19 cellular contexts compared by ENCODE assay signal in the genomic region with DNA sequence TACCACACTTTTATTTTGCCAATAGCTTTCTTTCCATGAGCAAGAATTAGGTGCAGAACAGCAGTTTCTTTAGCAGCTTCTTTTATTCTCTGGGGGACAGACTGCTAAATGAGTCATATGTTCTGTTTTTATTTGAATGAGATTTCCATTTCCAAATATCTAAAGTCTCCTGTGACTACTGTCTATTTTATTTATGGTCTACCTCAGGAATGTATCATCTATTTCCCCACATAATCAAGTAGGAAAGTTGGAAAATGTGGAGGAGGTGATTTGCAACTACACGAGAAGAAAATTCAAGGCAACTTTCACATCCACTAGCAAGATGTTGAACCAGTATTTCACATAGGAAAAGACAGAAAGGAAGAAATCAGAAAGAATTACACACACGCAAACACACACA.
DNase-seq lines count a peak whose midpoint lies in the region; ATAC-seq and TF ChIP-seq lines count a peak whose summit lies in the region.
"Had no signal": no experiment of that assay in that cellular context is flagged by ENCODE, and none has a peak within 500 bp of the region (broad histone marks: within the 10 kb centered on the region; RNA-seq: fewer than 3 reads in every experiment).

No MANE protein-coding gene starts in this region.

- no peaks in the 10 kb centered on the region for H3K36me3 Mint-ChIP-seq in activated CD4-positive, alpha-beta T cell treated with anti-CD3 and anti-CD28 coated beads for 36 hours (ENCODE audit: low read depth)

- peak; percentile 6 for DNase-seq in HT1080 (ENCODE audit: low read depth)
- peak; percentile 66 for DNase-seq in astrocyte of the cerebellum (ENCODE audit: low read depth)
- peak; percentile 72 for DNase-seq in fibroblast of mammary gland (ENCODE audit: low read depth)
- peak; percentile 38 for DNase-seq in renal cortical epithelial cell (ENCODE audit: low read depth)
- DNase-seq in KG1 (lab: John Stamatoyannopoulos, UW) = no peak
- no peak for DNase-seq in UCSD-AML1 (lab: John Stamatoyannopoulos, UW; ENCODE audit: unreplicated experiment)
- DNase-seq in activated CD4-positive, alpha-beta T cell treated with anti-CD3 and anti-CD28 coated beads for 36 hours = no peak
- DNase-seq in SW480 (ENCODE audit: low spot score) = no peak
- DNase-seq: CD4-positive, alpha-beta T cell; DND-41; GDM1; NCI-H1092 treated with DMSO at 0.1 percent for 48 hours; NCI-H1694; NCI-H446; NCI-H774; Right ventricle myocardium superior had no signal

- no peak for ATAC-seq in activated CD4-positive, alpha-beta T cell treated with anti-CD3 and anti-CD28 coated beads for 36 hours
- ATAC-seq: HCT116, Panc1 had no signal

- in situ Hi-C loops in astrocyte of the cerebellum (cut with HindIII; ENCODE audit: low sequenced_read_pairs) = no loop called here

- H3K4me3 ChIP-seq in astrocyte of the cerebellum (ENCODE audit: low read depth, low read length) (no peak overlapping the region), fibroblast of mammary gland (ENCODE audit: control insufficient read depth, low read depth, low read length) (no peak overlapping the region)

- CTCF ChIA-PET in activated CD4-positive, alpha-beta T cell treated with anti-CD3 and anti-CD28 coated beads for 36 hours (lab: Charles Lee) = no interaction called here

- TF ChIP-seq CTCF in astrocyte of the cerebellum (IDR thresholded peaks at IDR 0.05; ENCODE audit: low read depth, low read length, missing control alignments) (no peak), fibroblast of mammary gland (conservative IDR thresholded peaks at IDR 0.05; ENCODE audit: control insufficient read depth, insufficient read depth, low read depth, low read length) (no peak)

- peaks cover 13% of the 10 kb centered on the region for H3K27me3 Mint-ChIP-seq in activated CD4-positive, alpha-beta T cell treated with anti-CD3 and anti-CD28 coated beads for 36 hours

- H3K4me1 Mint-ChIP-seq in activated CD4-positive, alpha-beta T cell treated with anti-CD3 and anti-CD28 coated beads for 36 hours = no peaks in the 10 kb centered on the region
- H3K4me1 Mint-ChIP-seq: B cell had no signal

- POLR2A ChIA-PET in activated CD4-positive, alpha-beta T cell treated with anti-CD3 and anti-CD28 coated beads for 36 hours (lab: Charles Lee) = no interaction called here

- H3K27ac Mint-ChIP-seq in activated CD4-positive, alpha-beta T cell treated with anti-CD3 and anti-CD28 coated beads for 36 hours = no peak overlapping the region
- H3K27ac Mint-ChIP-seq: B cell; CD4-positive, alpha-beta T cell had no signal

- no peak overlapping the region for H3K4me3 Mint-ChIP-seq in activated CD4-positive, alpha-beta T cell treated with anti-CD3 and anti-CD28 coated beads for 36 hours
- H3K4me3 Mint-ChIP-seq: B cell; CD4-positive, alpha-beta T cell had no signal

- no peaks in the 10 kb centered on the region for H3K9me3 Mint-ChIP-seq in activated CD4-positive, alpha-beta T cell treated with anti-CD3 and anti-CD28 coated beads for 36 hours (ENCODE audit: low read depth)
- H3K9me3 Mint-ChIP-seq: CD4-positive, alpha-beta T cell had no signal

- intact Hi-C loops in activated CD4-positive, alpha-beta T cell treated with anti-CD3 and anti-CD28 coated beads for 36 hours (cut with DNase I, micrococcal nuclease) = no loop called here

Comparison
In these comparisons a context has a peak if more than half of its experiments do, and no peak if none do; other contexts are left out.
1. DNase-seq: peak in HT1080 (single experiment), astrocyte of the cerebellum (single experiment), fibroblast of mammary gland (single experiment) and renal cortical epithelial cell (single experiment); none in KG1 (single experiment), UCSD-AML1 (single experiment), activated CD4-positive, alpha-beta T cell treated with anti-CD3 and anti-CD28 coated beads for 36 hours (single experiment) and SW480 (single experiment).